In genomic region chr5:157502143-157502647, GRCh38 we compare ENCODE assay signal across 9 cellular contexts. TPM values are rescaled to one million over a fixed set of nuclear protein-coding genes. Genes with fewer than 3 reads are reported as not detected.
DNase-seq lines count a peak whose midpoint lies in the region; ATAC-seq and TF ChIP-seq lines count a peak whose summit lies in the region.
"Had no signal": no experiment of that assay in that cellular context is flagged by ENCODE, and none has a peak within 500 bp of the region (broad histone marks: within the 10 kb centered on the region; RNA-seq: fewer than 3 reads in every experiment).

No MANE protein-coding gene starts in this region.

- no peak for TF ChIP-seq CTCF in CD4-positive, alpha-beta T cell (IDR thresholded peaks at IDR 0.05)
- no peak for TF ChIP-seq CTCF in colonic mucosa (IDR thresholded peaks at IDR 0.05)

- peaks cover 17 to 35% (median 23%) of the 10 kb centered on the region in 4 donors for H3K4me1 Mint-ChIP-seq in CD4-positive, alpha-beta memory T cell
- peaks cover 15% of the 10 kb centered on the region for H3K4me1 Mint-ChIP-seq in CD4-positive, alpha-beta T cell (ENCODE audit: low read depth)

- no peaks in the 10 kb centered on the region for H3K27me3 Mint-ChIP-seq in CD4-positive, alpha-beta memory T cell
- H3K27me3 Mint-ChIP-seq in CD4-positive, alpha-beta T cell: no peaks in the 10 kb centered on the region

- H3K9me3 Mint-ChIP-seq in CD4-positive, alpha-beta memory T cell: peaks cover 0 to 3% (median 0%) of the 10 kb centered on the region in 8 donors
- no peaks in the 10 kb centered on the region for H3K9me3 Mint-ChIP-seq in CD4-positive, alpha-beta T cell

- no peaks in the 10 kb centered on the region for H3K9me3 ChIP-seq in CD4-positive, alpha-beta memory T cell (ENCODE audit: control insufficient read depth in 1 of 2, low read length in 2 of 2)
- no peaks in the 10 kb centered on the region for H3K9me3 ChIP-seq in CD4-positive, alpha-beta T cell (ENCODE audit: control insufficient read depth, low read length)
- no peaks in the 10 kb centered on the region for H3K9me3 ChIP-seq in colonic mucosa

- CTCF ChIA-PET in CD4-positive, alpha-beta memory T cell (lab: Charles Lee; ENCODE audit: partially characterized antibody): interaction anchor here (0.6 to 1.1 kb wide), 3 partner anchors 14 to 51 kb away, joined by 3 to 4 read pairs (median 3); no protein-coding TSS in a partner anchor
- CTCF ChIA-PET in CD4-positive, alpha-beta T cell (lab: Charles Lee): no interaction called here

- peak overlapping the region in 1 of 2 donors; percentile 46 for H3K9ac ChIP-seq in colonic mucosa (ENCODE audit: low read depth in 2 of 2, low read length in 2 of 2)

- peaks cover 49% of the 10 kb centered on the region for H3K36me3 ChIP-seq in CD4-positive, alpha-beta memory T cell (ENCODE audit: insufficient read depth, low read length)
- no peaks in the 10 kb centered on the region for H3K36me3 ChIP-seq in colonic mucosa

- intact Hi-C loops in CD4-positive, alpha-beta memory T cell (cut with micrococcal nuclease): no loop called here
- intact Hi-C loops in CD4-positive, alpha-beta T cell (cut with DNase I, micrococcal nuclease): no loop called here
- intact Hi-C loops in colonic mucosa (cut with DNase I): no loop called here

- ATAC-seq in GM19395 (IDR thresholded peaks at IDR 0.05; ENCODE audit: unreplicated experiment): peak; percentile 87
- ATAC-seq in HG03175 (IDR thresholded peaks at IDR 0.05; ENCODE audit: unreplicated experiment): peak; percentile 87
- ATAC-seq in CD4-positive, alpha-beta T cell (ENCODE audit: poor library complexity): no peak

- no peak overlapping the region for H3K4me3 Mint-ChIP-seq in CD4-positive, alpha-beta memory T cell
- no peak overlapping the region for H3K4me3 Mint-ChIP-seq in CD4-positive, alpha-beta T cell

- H3K4me3 ChIP-seq in CD4-positive, alpha-beta memory T cell (ENCODE audit: low read length in 2 of 2): no peak overlapping the region
- no peak overlapping the region for H3K4me3 ChIP-seq in colonic mucosa

- DNase-seq in CD4-positive, alpha-beta memory T cell: no peak
- DNase-seq in amniotic epithelial cell (ENCODE audit: low read depth): peak; percentile 55
- no peak for DNase-seq in iPS-NIHi11 (ENCODE audit: low spot score)
- DNase-seq in CD4-positive, alpha-beta T cell: no peak
- no peak for DNase-seq in colonic mucosa
- no peak for DNase-seq in ureter (ENCODE audit: low spot score)

- no peaks in the 10 kb centered on the region for H3K27me3 ChIP-seq in CD4-positive, alpha-beta memory T cell (ENCODE audit: insufficient read depth, low read length)
- no peaks in the 10 kb centered on the region for H3K27me3 ChIP-seq in CD4-positive, alpha-beta T cell (ENCODE audit: control insufficient read depth, insufficient read depth, low read length)
- H3K27me3 ChIP-seq in colonic mucosa: no peaks in the 10 kb centered on the region

- H3K27ac ChIP-seq in CD4-positive, alpha-beta memory T cell (ENCODE audit: low read depth, low read length): no peak overlapping the region
- H3K27ac ChIP-seq in CD4-positive, alpha-beta T cell (ENCODE audit: low read depth, low read length): no peak overlapping the region
- H3K27ac ChIP-seq in colonic mucosa: no peak overlapping the region
- H3K27ac ChIP-seq: VCaP had no signal

- H3K27ac Mint-ChIP-seq in CD4-positive, alpha-beta memory T cell: peak overlapping the region in 5 of 7 donors; percentile 9 to 89 (median 61)
- no peak overlapping the region for H3K27ac Mint-ChIP-seq in CD4-positive, alpha-beta T cell

- H3K36me3 Mint-ChIP-seq in CD4-positive, alpha-beta memory T cell: peaks cover 68 to 79% of the 10 kb centered on the region in 2 donors
- H3K36me3 Mint-ChIP-seq in CD4-positive, alpha-beta T cell (ENCODE audit: low read depth): peaks cover 42% of the 10 kb centered on the region

- POLR2A ChIA-PET in CD4-positive, alpha-beta memory T cell (lab: Charles Lee; ENCODE audit: partially characterized antibody): no interaction called here
- POLR2A ChIA-PET in CD4-positive, alpha-beta T cell (lab: Charles Lee): no interaction called here

- H3K4me1 ChIP-seq in CD4-positive, alpha-beta memory T cell (ENCODE audit: insufficient read depth, low read length): peaks cover 17% of the 10 kb centered on the region
- H3K4me1 ChIP-seq in colonic mucosa: no peaks in the 10 kb centered on the region

RNA-seq across cellular contexts. Expression of gene NIPAL4, which starts 42.2 kb away (rescaled TPM):
- total RNA-seq in CD4-positive, alpha-beta memory T cell: not detected
- not detected for polyA plus RNA-seq in CD4-positive, alpha-beta memory T cell
- total RNA-seq in CD4-positive, alpha-beta T cell: under 1 TPM; 0.16 to 0.45 TPM
- 1 to 10 TPM in 1 of 2 donors, not detected in 1; 1.4 TPM for total RNA-seq in colonic mucosa
- total RNA-seq in ureter: 49.8 TPM

Comparison
In these comparisons a context has a peak if more than half of its experiments do, and no peak if none do; other contexts are left out.
1. RNA of gene NIPAL4, which starts 42.2 kb away (total RNA-seq): 49.8 TPM in ureter (single experiment); 1.4 TPM in colonic mucosa, 0.16 to 0.45 TPM in CD4-positive, alpha-beta T cell and not detected in CD4-positive, alpha-beta memory T cell; every median in the first group is over 10 times any median in the second.